Comparison of ENCODE assay signal across 8 cellular contexts in genomic region chr1:12615916-12616708, GRCh38. TPM values are rescaled to one million over a fixed set of nuclear protein-coding genes. Genes with fewer than 3 reads are reported as not detected.
A peak's percentile ranks its signal among the peaks of the same experiment; 100 is the strongest.
DNase-seq lines count a peak whose midpoint lies in the region; ATAC-seq and TF ChIP-seq lines count a peak whose summit lies in the region.

No MANE protein-coding gene starts in this region.

- H3K4me1 ChIP-seq in stomach smooth muscle (ENCODE audit: control insufficient read depth, insufficient read depth, low read length): peaks cover 54% of the 10 kb centered on the region

- no peaks in the 10 kb centered on the region for H3K27me3 ChIP-seq in stomach smooth muscle (ENCODE audit: control insufficient read depth in 1 of 2, insufficient read depth in 2 of 2, low read length in 2 of 2)

- H3K4me3 ChIP-seq in stomach smooth muscle (ENCODE audit: low read length in 2 of 2): peak overlapping the region; percentile 84 to 88

- H3K36me3 ChIP-seq in stomach smooth muscle (ENCODE audit: control insufficient read depth in 2 of 2, insufficient read depth in 2 of 2, low read length in 2 of 2): peaks cover 0 to 5% of the 10 kb centered on the region in 2 donors

- ATAC-seq in left lobe of liver (peak; percentile 41), HG02973 (IDR thresholded peaks at IDR 0.05; ENCODE audit: unreplicated experiment) (no peak), GM21529 (IDR thresholded peaks at IDR 0.05; ENCODE audit: unreplicated experiment) (no peak)

- peak overlapping the region; percentile 70 to 75 for H3K9ac ChIP-seq in stomach smooth muscle (ENCODE audit: low read length in 2 of 2)

- no peaks in the 10 kb centered on the region for H3K9me3 ChIP-seq in stomach smooth muscle (ENCODE audit: control insufficient read depth in 2 of 2, low read length in 2 of 2)

- peak overlapping the region; percentile 86 for H3K27ac ChIP-seq in stomach smooth muscle (ENCODE audit: low read length)

- TF ChIP-seq CTCF in GM10266 (IDR thresholded peaks at IDR 0.05; ENCODE audit: control insufficient read depth, insufficient read depth, low read depth, missing control alignments): no peak

- DNase-seq in GM10266 (ENCODE audit: extremely low spot score): peak; percentile 19
- DNase-seq in NCI-H2196 (lab: John Stamatoyannopoulos, UW; ENCODE audit: unreplicated experiment): peak; percentile 41
- peak; percentile 25 for DNase-seq in cerebellar cortex (ENCODE audit: low spot score)
- DNase-seq in left lobe of liver (ENCODE audit: low spot score): peak; percentile 83
- no peak for DNase-seq in hippocampal formation (lab: John Stamatoyannopoulos, UW)

RNA-seq across cellular contexts. Expression of gene DHRS3, which starts 1.9 kb away (rescaled TPM):
- 175 TPM for total RNA-seq in left lobe of liver

RNA-seq across cellular contexts. Expression of gene AADACL4, which starts 27.8 kb away (rescaled TPM):
- total RNA-seq in left lobe of liver: not detected

Comparison
In these comparisons a context has a peak if more than half of its experiments do, and no peak if none do; other contexts are left out.
1. DNase-seq: peak in GM10266 (single experiment), NCI-H2196 (single experiment), cerebellar cortex (single experiment) and left lobe of liver (single experiment); none in hippocampal formation (0 of 2).